ENCODE assay signal across 8 cellular contexts in the genomic region with DNA sequence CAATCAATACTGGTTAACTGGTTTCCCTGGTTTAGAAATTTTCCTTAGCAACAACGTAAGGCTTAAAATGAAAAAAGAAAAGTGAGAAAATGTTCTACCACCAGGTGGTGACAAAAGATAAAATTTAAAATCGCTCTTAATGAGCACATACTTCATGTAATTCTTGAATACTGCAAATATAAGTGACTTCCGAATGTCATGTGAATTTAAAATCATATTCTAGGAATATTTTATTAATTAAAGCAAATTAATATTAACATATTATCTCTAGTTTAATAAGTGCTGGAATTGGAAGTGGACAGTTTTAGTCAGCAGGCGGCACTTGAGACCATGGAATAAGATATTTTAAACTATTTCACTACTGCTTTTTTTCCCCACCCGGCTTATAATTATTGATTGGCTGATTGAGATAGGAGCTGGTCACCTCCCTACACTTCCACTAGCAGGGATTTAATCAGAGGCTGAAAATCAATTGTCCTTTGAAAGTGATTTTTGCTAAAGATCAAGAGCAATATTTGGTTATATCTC. TPM values are rescaled to one million over a fixed set of nuclear protein-coding genes. Genes with fewer than 3 reads are reported as not detected.
A peak's percentile ranks its signal among the peaks of the same experiment; 100 is the strongest.
DNase-seq lines count a peak whose midpoint lies in the region; ATAC-seq and TF ChIP-seq lines count a peak whose summit lies in the region.

No MANE protein-coding gene starts in this region.

- 22% methylated on average over 5 of the region's 5 CpGs for WGBS in mammary epithelial cell (ENCODE audit: low coverage, missing lambda C conversion rate)

- H3K27ac Mint-ChIP-seq in nephron, result peak overlapping the region in 2 of 3 experiments; percentile 78 to 87
- no peak overlapping the region for H3K27ac Mint-ChIP-seq in activated T-cell treated with anti-CD3 and anti-CD28 coated beads, Interleukin-2, amount 50 U/mL, for 72 hours

- H3K9me3 ChIP-seq in mammary epithelial cell (replicated peaks; ENCODE audit: insufficient read depth, low read length), result no peaks in the 10 kb centered on the region

- in situ Hi-C loops in mammary epithelial cell (cut with MboI; ENCODE audit: low sequenced_read_pairs in 2 of 2), result loop anchor here (5.0 to 25.0 kb wide), 4 partner anchors 712 to 1487 kb away; no protein-coding TSS in a partner anchor

- intact Hi-C loops in mammary epithelial cell (cut with micrococcal nuclease), result loop anchor here (1.0 to 10.0 kb wide), 4 partner anchors 575 to 953 kb away; no protein-coding TSS in a partner anchor

- H3K4me3 Mint-ChIP-seq in nephron, result peak overlapping the region; percentile 4 to 63 (median 28)
- no peak overlapping the region for H3K4me3 Mint-ChIP-seq in activated T-cell treated with anti-CD3 and anti-CD28 coated beads, Interleukin-2, amount 50 U/mL, for 72 hours

- no peaks in the 10 kb centered on the region for H3K36me3 Mint-ChIP-seq in nephron (ENCODE audit: low read depth)
- peaks cover 0 to 2% of the 10 kb centered on the region in 2 donors for H3K36me3 Mint-ChIP-seq in activated T-cell treated with anti-CD3 and anti-CD28 coated beads, Interleukin-2, amount 50 U/mL, for 72 hours (ENCODE audit: insufficient read depth in 2 of 2)

- H3K4me3 ChIP-seq in mammary epithelial cell (replicated peaks in 1 of 3; ENCODE audit: insufficient read depth in 1 of 3, low read depth in 2 of 3, low read length in 3 of 3), result peak overlapping the region in 1 of 3 experiments; percentile 13

- peak overlapping the region; percentile 44 for H3K4me2 ChIP-seq in mammary epithelial cell (ENCODE audit: insufficient read depth, low read depth, low read length)

- TF ChIP-seq CTCF in mammary epithelial cell (conservative IDR thresholded peaks at IDR 0.05 in 1 of 2, IDR thresholded peaks at IDR 0.05 in 1 of 2; ENCODE audit: extremely low read depth in 1 of 2, insufficient read depth in 1 of 2, low read depth in 1 of 2, low read length in 2 of 2) (peak; percentile 31 to 50), nephron (IDR thresholded peaks at IDR 0.05; ENCODE audit: unreplicated experiment in 3 of 3) (peak; percentile 86 to 95 (median 91))

- H2AFZ ChIP-seq in mammary epithelial cell (ENCODE audit: low read depth, low read length), result no peak overlapping the region

- no peaks in the 10 kb centered on the region for H3K27me3 ChIP-seq in mammary epithelial cell (ENCODE audit: insufficient read depth, low read length)

- no peak overlapping the region for H3K27ac ChIP-seq in mammary epithelial cell (ENCODE audit: insufficient read depth, low read depth, low read length)

- no peaks in the 10 kb centered on the region for H3K79me2 ChIP-seq in mammary epithelial cell (ENCODE audit: insufficient read depth, low read length)

- H3K9me3 Mint-ChIP-seq in nephron, result no peaks in the 10 kb centered on the region
- H3K9me3 Mint-ChIP-seq in activated T-cell treated with anti-CD3 and anti-CD28 coated beads, Interleukin-2, amount 50 U/mL, for 72 hours, result no peaks in the 10 kb centered on the region

- no peak overlapping the region for H3K9ac ChIP-seq in mammary epithelial cell (ENCODE audit: insufficient read depth, low read length)

- dilution Hi-C loops in mammary epithelial cell (cut with HindIII; ENCODE audit: low sequenced_read_pairs), result no loop called here

- no peaks in the 10 kb centered on the region for H3K36me3 ChIP-seq in mammary epithelial cell (ENCODE audit: insufficient read depth, low read length)

- H3K4me1 Mint-ChIP-seq in nephron, result peaks cover 33% of the 10 kb centered on the region
- H3K4me1 Mint-ChIP-seq in activated T-cell treated with anti-CD3 and anti-CD28 coated beads, Interleukin-2, amount 50 U/mL, for 72 hours (ENCODE audit: low read depth), result peaks cover 19% of the 10 kb centered on the region

- CTCF ChIA-PET in mammary epithelial cell (lab: Charles Lee; ENCODE audit: low non-redundant PET), result interaction anchor here (0.6 kb wide), 1 partner anchor 714 kb away, joined by 4 read pairs; no protein-coding TSS in a partner anchor

- DNase-seq in SIG-M5 treated with dmso at 0.1 percent for 504 hours (lab: John Stamatoyannopoulos, UW; ENCODE audit: unreplicated experiment) (peak; percentile 60), SIG-M5 (lab: John Stamatoyannopoulos, UW) (no peak), NCI-H345 (lab: John Stamatoyannopoulos, UW) (peak; percentile 27), mammary epithelial cell (peak; percentile 32)
- no peak for DNase-seq in activated T-cell treated with anti-CD3 and anti-CD28 coated beads, Interleukin-2, amount 50 U/mL, for 72 hours
- DNase-seq in activated CD4-positive, alpha-beta T cell treated with anti-CD3 and anti-CD28 coated beads for 48 hours, result no peak

- no peak for ATAC-seq in activated T-cell treated with anti-CD3 and anti-CD28 coated beads, Interleukin-2, amount 50 U/mL, for 72 hours (replicated peaks in 1 of 2)
- ATAC-seq in HG03342 (IDR thresholded peaks at IDR 0.05; ENCODE audit: unreplicated experiment), result no peak

- no peaks in the 10 kb centered on the region for H4K20me1 ChIP-seq in mammary epithelial cell (ENCODE audit: insufficient read depth, low read length)

- no TSS peak for BruUV-seq in mammary epithelial cell (replicated peaks; lab: Mats Ljungman, UMichigan)

- H3K27me3 Mint-ChIP-seq in nephron (ENCODE audit: low read depth), result no peaks in the 10 kb centered on the region
- H3K27me3 Mint-ChIP-seq in activated T-cell treated with anti-CD3 and anti-CD28 coated beads, Interleukin-2, amount 50 U/mL, for 72 hours (ENCODE audit: low read depth), result peaks cover 37% of the 10 kb centered on the region

- H3K4me1 ChIP-seq in mammary epithelial cell (ENCODE audit: insufficient read depth, low read length), result peaks cover 12% of the 10 kb centered on the region

RNA-seq across cellular contexts. Expression of a gene that starts 5.0 kb away (rescaled TPM):
- total RNA-seq in mammary epithelial cell, result 100 to 1,000 TPM in 1 of 2 donors, 10 to 100 TPM in 1; 61.9 to 339 TPM
- polyA plus RNA-seq in mammary epithelial cell, result 72.7 TPM
- 165 TPM for polyA minus RNA-seq in mammary epithelial cell
- total RNA-seq in activated T-cell treated with anti-CD3 and anti-CD28 coated beads, Interleukin-2, amount 50 U/mL, for 72 hours, result under 1 TPM in 1 of 2 donors, not detected in 1; 0.31 TPM

Comparison
In these comparisons a context has a peak if more than half of its experiments do, and no peak if none do; other contexts are left out.
1. DNase-seq: peak in SIG-M5 treated with dmso at 0.1 percent for 504 hours (single experiment), NCI-H345 (single experiment) and mammary epithelial cell (single experiment); none in SIG-M5 (single experiment), activated T-cell treated with anti-CD3 and anti-CD28 coated beads, Interleukin-2, amount 50 U/mL, for 72 hours (0 of 2) and activated CD4-positive, alpha-beta T cell treated with anti-CD3 and anti-CD28 coated beads for 48 hours (single experiment).
2. H3K4me3 Mint-ChIP-seq: peak in nephron (3 of 3); none in activated T-cell treated with anti-CD3 and anti-CD28 coated beads, Interleukin-2, amount 50 U/mL, for 72 hours (0 of 2).
3. RNA of a gene that starts 5.0 kb away (total RNA-seq): 61.9 to 339 TPM in mammary epithelial cell; 0.31 TPM in activated T-cell treated with anti-CD3 and anti-CD28 coated beads, Interleukin-2, amount 50 U/mL, for 72 hours; every median in the first group is over 10 times any median in the second.